In genomic region chr12:40216516-40217288, GRCh38 we compare ENCODE assay signal across 17 cellular contexts. TPM values are rescaled to one million over a fixed set of nuclear protein-coding genes. Genes with fewer than 3 reads are reported as not detected.
DNase-seq lines count a peak whose midpoint lies in the region; ATAC-seq and TF ChIP-seq lines count a peak whose summit lies in the region.
"Had no signal": no experiment of that assay in that cellular context is flagged by ENCODE, and none has a peak within 500 bp of the region (broad histone marks: within the 10 kb centered on the region; RNA-seq: fewer than 3 reads in every experiment).

No MANE protein-coding gene starts in this region.

- no peak for TF ChIP-seq CTCF in GM23338 (conservative IDR thresholded peaks at IDR 0.05; ENCODE audit: low read depth in 2 of 2)

- H3F3A ChIP-seq in GM23338 (replicated peaks; ENCODE audit: low read depth): no peaks in the 10 kb centered on the region

- H3K9me3 Mint-ChIP-seq in GM23338: peaks cover 20% of the 10 kb centered on the region; the same call in 2 of the 3 replicates
- peaks cover 9% of the 10 kb centered on the region for H3K9me3 Mint-ChIP-seq in dendritic cell treated with granulocyte-macrophage colony-stimulating factor and Interleukin-4, amounts not matched to agents 40 ng/mL and 50 ng/mL, for 4 days
- H3K9me3 Mint-ChIP-seq: activated naive CD4-positive, alpha-beta T cell treated with anti-CD3 and anti-CD28 coated beads, Interleukin-2, amount 10 ng/mL, durations not matched to agents 7 days and 5 days had no signal

- no peaks in the 10 kb centered on the region for H3K27me3 ChIP-seq in GM23338 (ENCODE audit: insufficient read depth)
- H3K27me3 ChIP-seq: BLaER1 treated with 17β-estradiol and CSF1 and Interleukin-3, amounts not matched to agents 10 nM and 100 nM; body of pancreas; sigmoid colon had no signal

- no peaks in the 10 kb centered on the region for H3K4me1 ChIP-seq in GM23338 (ENCODE audit: insufficient read depth)
- H3K4me1 ChIP-seq: body of pancreas, sigmoid colon had no signal

- no peak overlapping the region for H3K27ac Mint-ChIP-seq in GM23338
- H3K27ac Mint-ChIP-seq in dendritic cell treated with granulocyte-macrophage colony-stimulating factor and Interleukin-4, amounts not matched to agents 40 ng/mL and 50 ng/mL, for 4 days: peak overlapping the region; percentile 18
- H3K27ac Mint-ChIP-seq: activated naive CD4-positive, alpha-beta T cell treated with anti-CD3 and anti-CD28 coated beads, Interleukin-2, amount 10 ng/mL, durations not matched to agents 7 days and 5 days had no signal

- no peaks in the 10 kb centered on the region for H3K27me3 Mint-ChIP-seq in GM23338 (ENCODE audit: insufficient read depth, low read depth, poor library complexity)
- peaks cover 1% of the 10 kb centered on the region for H3K27me3 Mint-ChIP-seq in dendritic cell treated with granulocyte-macrophage colony-stimulating factor and Interleukin-4, amounts not matched to agents 40 ng/mL and 50 ng/mL, for 4 days

- in situ Hi-C loops in KBM-7 (cut with MboI; ENCODE audit: low pct_unique_long_range_greater_than_20kb, low sequenced_read_pairs): no loop called here

- peaks cover 6% of the 10 kb centered on the region; the same call in 1 of the 2 replicates for H3K9me2 ChIP-seq in GM23338 (ENCODE audit: insufficient read depth)

- intact Hi-C loops in dendritic cell treated with granulocyte-macrophage colony-stimulating factor and Interleukin-4, amounts not matched to agents 40 ng/mL and 50 ng/mL, for 4 days (cut with micrococcal nuclease): no loop called here

- no peak for ATAC-seq in GM23338
- ATAC-seq: body of pancreas had no signal

- no peaks in the 10 kb centered on the region for H4K20me1 ChIP-seq in GM23338 (replicated peaks; ENCODE audit: insufficient read depth)
- H4K20me1 ChIP-seq: BLaER1 treated with 17β-estradiol and CSF1 and Interleukin-3, amounts not matched to agents 10 nM and 100 nM had no signal

- no peak overlapping the region for H3K4me2 ChIP-seq in GM23338

- H3K79me2 ChIP-seq in GM23338 (replicated peaks; ENCODE audit: insufficient read depth): no peaks in the 10 kb centered on the region

- H3K4me1 Mint-ChIP-seq in GM23338: no peaks in the 10 kb centered on the region
- peaks cover 25% of the 10 kb centered on the region for H3K4me1 Mint-ChIP-seq in dendritic cell treated with granulocyte-macrophage colony-stimulating factor and Interleukin-4, amounts not matched to agents 40 ng/mL and 50 ng/mL, for 4 days (ENCODE audit: low read depth)
- H3K4me1 Mint-ChIP-seq: activated naive CD4-positive, alpha-beta T cell treated with anti-CD3 and anti-CD28 coated beads, Interleukin-2, amount 10 ng/mL, durations not matched to agents 7 days and 5 days had no signal

- H3K36me3 Mint-ChIP-seq in GM23338 (ENCODE audit: low read depth): peaks cover 9% of the 10 kb centered on the region; the same call in 2 of the 3 replicates
- H3K36me3 Mint-ChIP-seq in dendritic cell treated with granulocyte-macrophage colony-stimulating factor and Interleukin-4, amounts not matched to agents 40 ng/mL and 50 ng/mL, for 4 days (ENCODE audit: low read depth): no peaks in the 10 kb centered on the region
- H3K36me3 Mint-ChIP-seq: activated naive CD4-positive, alpha-beta T cell treated with anti-CD3 and anti-CD28 coated beads, Interleukin-2, amount 10 ng/mL, durations not matched to agents 7 days and 5 days had no signal

- no peak overlapping the region for H3K27ac ChIP-seq in GM23338 (ENCODE audit: low read depth)
- H3K27ac ChIP-seq: sigmoid colon had no signal

- H3K4me3 Mint-ChIP-seq in GM23338: no peak overlapping the region
- no peak overlapping the region for H3K4me3 Mint-ChIP-seq in dendritic cell treated with granulocyte-macrophage colony-stimulating factor and Interleukin-4, amounts not matched to agents 40 ng/mL and 50 ng/mL, for 4 days
- H3K4me3 Mint-ChIP-seq: activated naive CD4-positive, alpha-beta T cell treated with anti-CD3 and anti-CD28 coated beads, Interleukin-2, amount 10 ng/mL, durations not matched to agents 7 days and 5 days had no signal

- no peak overlapping the region for H3K4me3 ChIP-seq in GM23338
- H3K4me3 ChIP-seq: BLaER1 treated with 17β-estradiol and CSF1 and Interleukin-3, amounts not matched to agents 10 nM and 100 nM; body of pancreas; sigmoid colon had no signal

- no peaks in the 10 kb centered on the region for H3K36me3 ChIP-seq in GM23338 (ENCODE audit: insufficient read depth)
- H3K36me3 ChIP-seq: sigmoid colon had no signal

- DNase-seq in GM23338 (ENCODE audit: low spot score): no peak
- peak; percentile 38 for DNase-seq in NOMO-1 treated with dmso at 0.1 percent for 144 hours (lab: John Stamatoyannopoulos, UW; ENCODE audit: unreplicated experiment)
- DNase-seq in renal cortical epithelial cell (ENCODE audit: low read depth): peak; percentile 89
- DNase-seq in KBM-7: no peak
- no peak for DNase-seq in cerebellar cortex (ENCODE audit: low spot score)
- DNase-seq in NCI-H69 (lab: John Stamatoyannopoulos, UW): no peak
- DNase-seq: activated naive CD4-positive, alpha-beta T cell treated with anti-CD3 and anti-CD28 coated beads, Interleukin-2, amount 10 ng/mL, durations not matched to agents 7 days and 5 days; body of pancreas; DMS153; NCI-H2171 treated with DMSO at 0.1 percent for 48 hours; occipital lobe; SHP77; sigmoid colon; stimulated activated CD4-positive, alpha-beta T cell treated with anti-CD3 and anti-CD28 coated beads, Interleukin-2, amount 100 ng/mL, for 48 hours; T1000 had no signal

- peak overlapping the region; percentile 5; the same call in 1 of the 2 replicates for H2AFZ ChIP-seq in GM23338

TF ChIP-seq in GM23338, 12 proteins besides CTCF, POLR2A, EP300 and RAD21 (continues in another document):
- no peak for TF ChIP-seq REST (IDR thresholded peaks at IDR 0.05; ENCODE audit: unreplicated experiment)
- TF ChIP-seq JUNB (IDR thresholded peaks at IDR 0.05; ENCODE audit: unreplicated experiment): no peak
- no peak for TF ChIP-seq POLR2AphosphoS5 (IDR thresholded peaks at IDR 0.05; ENCODE audit: low read depth)
- no peak for TF ChIP-seq ETS1 (IDR thresholded peaks at IDR 0.05)
- TF ChIP-seq EZH2phosphoT487 (IDR thresholded peaks at IDR 0.05; ENCODE audit: unreplicated experiment): no peak

RNA-seq across cellular contexts. Expression of gene LRRK2, which starts 8.1 kb away (rescaled TPM):
- total RNA-seq in GM23338 (2014; rRNA removed; shearing (Covaris generic)): 0.24 and 0.35 TPM in 2 replicates
- not detected in 2 replicates for polyA plus RNA-seq in GM23338 (2016; fragmentation: Nextera tagmentation; extraction: Ambion mirVana)
- total RNA-seq in renal cortical epithelial cell: 5.6 and 22.4 TPM in 2 replicates

Comparison
In these comparisons a context has a peak if more than half of its experiments do, and no peak if none do; other contexts are left out.
1. DNase-seq: peak in NOMO-1 treated with dmso at 0.1 percent for 144 hours (single experiment) and renal cortical epithelial cell (single experiment); none in GM23338 (single experiment), KBM-7 (single experiment), cerebellar cortex (single experiment) and NCI-H69 (single experiment).